Comparison of ENCODE assay signal across 1 cellular context in the genomic region with DNA sequence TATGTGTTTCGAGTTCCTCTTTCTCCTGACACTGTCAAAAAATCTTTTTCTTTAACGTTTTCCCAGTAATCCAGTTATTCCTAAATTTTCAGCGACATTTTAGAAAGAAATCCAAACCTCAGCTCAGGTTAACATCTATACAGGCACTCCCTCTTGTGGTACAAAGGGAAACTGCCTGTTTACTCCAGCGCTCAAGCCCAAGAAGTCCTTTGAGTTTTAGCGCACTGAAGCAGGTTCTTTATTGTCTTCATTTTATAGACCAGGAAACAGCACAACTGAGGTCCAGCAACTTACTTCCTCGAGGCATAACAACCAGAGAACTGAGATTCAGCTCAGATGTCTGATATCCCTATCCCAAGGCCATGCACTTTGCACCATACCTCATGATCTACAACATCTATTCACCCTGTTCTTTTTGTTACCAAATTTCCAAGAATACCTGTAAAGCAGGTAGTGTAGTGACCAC.
TF ChIP-seq lines count a peak whose summit lies in the region.

No MANE protein-coding gene starts in this region.

TF ChIP-seq in endothelial cell of umbilical vein, 7 proteins besides CTCF, POLR2A, EP300 and RAD21 (continued from another document):
- no peak for TF ChIP-seq MYC (IDR thresholded peaks at IDR 0.05; ENCODE audit: low read depth, low read length)
